8 cellular contexts compared by ENCODE assay signal in genomic region chr10:113381906-113382562, GRCh38.
A peak's percentile ranks its signal among the peaks of the same experiment; 100 is the strongest.
DNase-seq lines count a peak whose midpoint lies in the region; ATAC-seq lines count a peak whose summit lies in the region.

No MANE protein-coding gene starts in this region.

- H2AK5ac ChIP-seq in neuronal stem cell (ENCODE audit: low read depth, low read length), result no peak overlapping the region

- no peak overlapping the region for H3K4me2 ChIP-seq in neuronal stem cell (ENCODE audit: insufficient read depth, low read length, poor library complexity, severe bottlenecking)

- DNase-seq in GM19240 (ENCODE audit: insufficient read length, low spot score), result peak; percentile 15
- peak; percentile 58 for DNase-seq in LoVo (ENCODE audit: low spot score)
- DNase-seq in central memory CD4-positive, alpha-beta T cell, result peak; percentile 26
- no peak for DNase-seq in neuronal stem cell (ENCODE audit: low spot score)
- DNase-seq in mesenteric fat pad (ENCODE audit: low spot score), result no peak
- no peak for DNase-seq in anterior cingulate cortex (lab: John Stamatoyannopoulos, UW)

- H2BK5ac ChIP-seq in neuronal stem cell (ENCODE audit: low read length), result no peak overlapping the region

- no peaks in the 10 kb centered on the region for H3K36me3 ChIP-seq in neuronal stem cell (replicated peaks in 1 of 2; ENCODE audit: control insufficient read depth in 2 of 2, insufficient read depth in 2 of 2, low read length in 2 of 2)

- no peaks in the 10 kb centered on the region for H3K9me3 ChIP-seq in neuronal stem cell (replicated peaks in 1 of 2; ENCODE audit: control insufficient read depth in 2 of 2, insufficient read depth in 1 of 2, low read depth in 1 of 2, low read length in 2 of 2)

- H4K8ac ChIP-seq in neuronal stem cell (ENCODE audit: low read depth, low read length), result no peak overlapping the region

- peaks cover 0 to 13% (median 0%) of the 10 kb centered on the region in 3 experiments for H3K27me3 ChIP-seq in neuronal stem cell (ENCODE audit: control insufficient read depth in 3 of 3, insufficient read depth in 3 of 3, low read depth in 1 of 3, low read length in 3 of 3)

- no peak overlapping the region for H2BK15ac ChIP-seq in neuronal stem cell (ENCODE audit: low read length)

- peak overlapping the region; percentile 28 for H2AFZ ChIP-seq in neuronal stem cell (ENCODE audit: low read length)

- H2BK12ac ChIP-seq in neuronal stem cell (ENCODE audit: low read length), result no peak overlapping the region

- no peak overlapping the region for H3K27ac ChIP-seq in neuronal stem cell (replicated peaks; ENCODE audit: low read length)

- H4K91ac ChIP-seq in neuronal stem cell (ENCODE audit: low read depth, low read length, poor library complexity), result no peak overlapping the region

- no peak overlapping the region for H3K23ac ChIP-seq in neuronal stem cell (ENCODE audit: low read depth, low read length, poor library complexity)

- H3K4ac ChIP-seq in neuronal stem cell (ENCODE audit: low read length), result no peak overlapping the region

- no peak overlapping the region for H3K9ac ChIP-seq in neuronal stem cell (ENCODE audit: low read depth, low read length, poor library complexity)

- H2BK120ac ChIP-seq in neuronal stem cell (ENCODE audit: low read depth, low read length), result no peak overlapping the region

- no peak overlapping the region for H3K18ac ChIP-seq in neuronal stem cell (ENCODE audit: low read length)

- no peaks in the 10 kb centered on the region for H3K79me1 ChIP-seq in neuronal stem cell (ENCODE audit: low read depth, low read length)

- no peak overlapping the region for H3K14ac ChIP-seq in neuronal stem cell (ENCODE audit: low read length)

- H3K4me1 ChIP-seq in neuronal stem cell (ENCODE audit: control insufficient read depth in 2 of 2, insufficient read depth in 1 of 2, low read depth in 1 of 2, low read length in 2 of 2), result peaks cover 0 to 8% of the 10 kb centered on the region in 2 donors

- WGBS in neuronal stem cell (ENCODE audit: extremely low coverage in 2 of 2, insufficient read length in 2 of 2, insufficient replicate concordance in 1 of 2), 2 donors, result no CpG with 5 or more reads among the region's 11 CpGs

- H3K4me3 ChIP-seq in neuronal stem cell (ENCODE audit: low read length in 2 of 2), result no peak overlapping the region

- ATAC-seq in HG03097 (IDR thresholded peaks at IDR 0.05; ENCODE audit: low FRiP score, unreplicated experiment) (no peak), HG03520 (IDR thresholded peaks at IDR 0.05; ENCODE audit: unreplicated experiment) (no peak)

Comparison
In these comparisons a context has a peak if more than half of its experiments do, and no peak if none do; other contexts are left out.
1. DNase-seq: peak in GM19240 (single experiment), LoVo (single experiment) and central memory CD4-positive, alpha-beta T cell (single experiment); none in neuronal stem cell (single experiment), mesenteric fat pad (single experiment) and anterior cingulate cortex (0 of 58).